Comparison of ENCODE assay signal across 19 cellular contexts in the genomic region with DNA sequence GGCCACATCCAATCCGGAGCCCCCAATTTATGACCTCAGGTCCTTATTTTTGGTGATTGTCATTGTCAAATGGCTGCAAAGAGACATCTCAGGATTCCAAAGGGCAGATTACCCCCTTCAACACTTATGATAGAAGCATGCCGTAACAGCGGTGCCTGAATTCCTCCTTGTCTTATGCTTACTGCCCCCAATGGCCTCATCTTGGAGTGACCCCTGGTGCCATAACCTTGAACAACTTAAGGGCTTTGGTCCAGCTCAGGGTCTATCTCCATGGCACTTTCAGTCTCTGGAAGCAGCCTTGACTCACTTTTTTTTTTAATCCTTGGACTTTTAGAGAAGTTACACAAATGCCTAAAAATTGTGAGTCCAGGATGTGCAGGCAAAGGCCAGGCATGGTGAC.
DNase-seq lines count a peak whose midpoint lies in the region; ATAC-seq, FAIRE-seq and TF ChIP-seq lines count a peak whose summit lies in the region.
"Had no signal": no experiment of that assay in that cellular context is flagged by ENCODE, and none has a peak within 500 bp of the region (broad histone marks: within the 10 kb centered on the region; RNA-seq: fewer than 3 reads in every experiment).

No MANE protein-coding gene starts in this region.

- H3K27me3 Mint-ChIP-seq in GM23338 (ENCODE audit: insufficient read depth, low read depth, poor library complexity) = no peaks in the 10 kb centered on the region
- peaks cover 2% of the 10 kb centered on the region for H3K27me3 Mint-ChIP-seq in neural progenitor cell (ENCODE audit: insufficient read depth, low read depth)

- no peak overlapping the region for H3K23ac ChIP-seq in H1 (ENCODE audit: insufficient read length)
- no peak overlapping the region for H3K23ac ChIP-seq in mesendoderm (ENCODE audit: low read length)

- no peak overlapping the region for H3K56ac ChIP-seq in H1 (replicated peaks; ENCODE audit: insufficient read length, low read depth, low read length)
- H3K56ac ChIP-seq in mesendoderm (ENCODE audit: low read length) = no peak overlapping the region

- POLR2A ChIA-PET in K562 (lab: Yijun Ruan, JAX) = interaction anchor here (0.6 kb wide), 1 partner anchor 1517 kb away, joined by 4 read pairs; no protein-coding TSS in a partner anchor
- POLR2A ChIA-PET in H1 (lab: Charles Lee; ENCODE audit: partially characterized antibody) = no interaction called here

- H3K27ac Mint-ChIP-seq in GM23338 (no peak overlapping the region), neural progenitor cell (no peak overlapping the region)
- H3K27ac Mint-ChIP-seq: CD4-positive, alpha-beta T cell had no signal

- no peaks in the 10 kb centered on the region; the same call in 1 of the 2 replicates for H3K23me2 ChIP-seq in H1 (ENCODE audit: low read depth, low read length)

- H4K5ac ChIP-seq in H1 (ENCODE audit: insufficient read length, low read depth, low read length) = no peak overlapping the region
- no peak overlapping the region for H4K5ac ChIP-seq in mesendoderm (ENCODE audit: low read length)

- no peak overlapping the region for H3K4me2 ChIP-seq in GM23338
- no peak overlapping the region for H3K4me2 ChIP-seq in K562 (ENCODE audit: insufficient read depth, low read length)
- no peak overlapping the region for H3K4me2 ChIP-seq in H1 (ENCODE audit: insufficient read depth in 1 of 2, low read depth in 2 of 2, low read length in 2 of 2)
- no peak overlapping the region for H3K4me2 ChIP-seq in mesendoderm (ENCODE audit: low read length)
- H3K4me2 ChIP-seq in neural progenitor cell = no peak overlapping the region

- no peaks in the 10 kb centered on the region for H3K9me1 ChIP-seq in K562 (ENCODE audit: control insufficient read depth, insufficient read depth, low read length)

- no peaks in the 10 kb centered on the region for H3K36me3 ChIP-seq in GM23338 (ENCODE audit: insufficient read depth)
- H3K36me3 ChIP-seq in K562 (ENCODE audit: control insufficient read depth, insufficient read depth, low read length) = no peaks in the 10 kb centered on the region
- H3K36me3 ChIP-seq in H1 (ENCODE audit: control insufficient read depth in 2 of 4, insufficient read depth in 4 of 4, low read length in 3 of 4) = no peaks in the 10 kb centered on the region
- no peaks in the 10 kb centered on the region for H3K36me3 ChIP-seq in mesendoderm (ENCODE audit: control insufficient read depth, insufficient read depth, low read length)
- H3K36me3 ChIP-seq in neural progenitor cell = no peaks in the 10 kb centered on the region
- H3K36me3 ChIP-seq: BE2C, HAP-1 had no signal

- 0% methylated on average over 3 of the region's 3 CpGs for WGBS in K562 (ENCODE audit: insufficient coverage, low coverage, missing lambda C conversion rate)
- 90% methylated on average over 3 of the region's 3 CpGs; no CpG with 5 or more reads in 1 of the 2 experiments for WGBS in H1 (ENCODE audit: extremely low coverage in 1 of 2, insufficient coverage in 1 of 2, insufficient read length in 1 of 2, insufficient replicate concordance in 2 of 2, low coverage in 1 of 2, low lambda C conversion rate in 2 of 2, missing lambda C conversion rate in 1 of 2), 2 experiments
- WGBS in mesendoderm (ENCODE audit: extremely low coverage, insufficient coverage, low lambda C conversion rate) = no CpG with 5 or more reads among the region's 3 CpGs

- no peak overlapping the region for H2AK5ac ChIP-seq in H1 (ENCODE audit: low read depth, low read length)
- no peak overlapping the region for H2AK5ac ChIP-seq in mesendoderm (ENCODE audit: low read length)

- BruUV-seq in K562 (replicated peaks; lab: Mats Ljungman, UMichigan) = no TSS peak

- H4K91ac ChIP-seq in H1 (replicated peaks; ENCODE audit: insufficient read length, low read length) = no peak overlapping the region

- no peak overlapping the region for H3K27ac ChIP-seq in GM23338 (ENCODE audit: low read depth)
- no peak overlapping the region for H3K27ac ChIP-seq in K562 (ENCODE audit: extremely low read depth, low read depth, low read length)
- no peak overlapping the region for H3K27ac ChIP-seq in H1 (ENCODE audit: low read depth, low read length)
- H3K27ac ChIP-seq in mesendoderm (ENCODE audit: low read depth, low read length) = no peak overlapping the region
- no peak overlapping the region for H3K27ac ChIP-seq in neural progenitor cell
- H3K27ac ChIP-seq: C4-2B had no signal

- H3K27me3 ChIP-seq in GM23338 (ENCODE audit: insufficient read depth) (no peaks in the 10 kb centered on the region), K562 (ENCODE audit: control insufficient read depth in 2 of 2, insufficient read depth in 2 of 2, low read length in 2 of 2) (no peaks in the 10 kb centered on the region; a peak in 1 of 5 replicates), H1 (replicated peaks in 1 of 4; ENCODE audit: control insufficient read depth in 3 of 4, extremely low read depth in 1 of 4, insufficient read depth in 3 of 4, low read length in 3 of 4) (no peaks in the 10 kb centered on the region), mesendoderm (ENCODE audit: insufficient read depth, low read length, poor library complexity) (no peaks in the 10 kb centered on the region), neural progenitor cell (no peaks in the 10 kb centered on the region)
- H3K27me3 ChIP-seq: BE2C had no signal

- CTCF ChIA-PET in K562 (lab: Yijun Ruan, JAX; ENCODE audit: low intra/inter-chr PET ratio) (interaction anchor here (0.6 kb wide), 1 partner anchor 1509 kb away, joined by 3 read pairs; no protein-coding TSS in a partner anchor), H1 (lab: Charles Lee; ENCODE audit: partially characterized antibody) (interaction anchor here (0.6 to 2.4 kb wide), 9 partner anchors 50 to 1264 kb away, joined by 3 to 8 read pairs (median 3); no protein-coding TSS in a partner anchor)

- H3K36me3 Mint-ChIP-seq in GM23338 (ENCODE audit: low read depth) (no peaks in the 10 kb centered on the region), neural progenitor cell (no peaks in the 10 kb centered on the region)

- no peak overlapping the region for H3K4me3 ChIP-seq in GM23338
- H3K4me3 ChIP-seq in K562 = no peak overlapping the region
- H3K4me3 ChIP-seq in H1 (ENCODE audit: extremely low read depth in 1 of 4, insufficient read depth in 2 of 4, low read depth in 3 of 4, low read length in 4 of 4) = no peak overlapping the region
- no peak overlapping the region for H3K4me3 ChIP-seq in mesendoderm (ENCODE audit: low read length)
- H3K4me3 ChIP-seq in neural progenitor cell = no peak overlapping the region
- H3K4me3 ChIP-seq: HAP-1 had no signal

- H3K9me2 ChIP-seq in GM23338 (ENCODE audit: insufficient read depth) = no peaks in the 10 kb centered on the region

- H2BK12ac ChIP-seq in H1 (ENCODE audit: low read depth, low read length) = no peak overlapping the region

- H3K79me2 ChIP-seq in GM23338 (replicated peaks; ENCODE audit: insufficient read depth) = no peaks in the 10 kb centered on the region
- no peaks in the 10 kb centered on the region for H3K79me2 ChIP-seq in K562 (ENCODE audit: control insufficient read depth, insufficient read depth, low read length)
- H3K79me2 ChIP-seq in H1 (ENCODE audit: control insufficient read depth in 1 of 2, insufficient read depth in 2 of 2, low read length in 2 of 2) = no peaks in the 10 kb centered on the region
- no peaks in the 10 kb centered on the region for H3K79me2 ChIP-seq in mesendoderm (ENCODE audit: control insufficient read depth, insufficient read depth, low read length)
- H3K79me2 ChIP-seq in neural progenitor cell (ENCODE audit: low read depth) = no peaks in the 10 kb centered on the region

- no peak for ATAC-seq in GM23338
- peak; percentile 65 for ATAC-seq in K562

- H2BK15ac ChIP-seq in H1 (ENCODE audit: low read length) = no peak overlapping the region
- no peak overlapping the region for H2BK15ac ChIP-seq in mesendoderm (replicated peaks; ENCODE audit: low read depth)

- no peaks in the 10 kb centered on the region for H3F3A ChIP-seq in GM23338 (replicated peaks; ENCODE audit: low read depth)
- no peaks in the 10 kb centered on the region for H3F3A ChIP-seq in neural progenitor cell (ENCODE audit: low read depth)

- DNase-seq in GM23338 (ENCODE audit: low spot score) = peak; percentile 24
- DNase-seq in K562 (ENCODE audit: extremely low read depth in 1 of 4, low spot score in 3 of 4) = peak in 1 of 4 experiments; percentile 5
- peak in 1 of 2 experiments; percentile 27 for DNase-seq in H1 (ENCODE audit: low read depth in 1 of 2, low spot score in 2 of 2)
- peak; percentile 8 for DNase-seq in mesendoderm
- DNase-seq in activated CD8-positive, alpha-beta memory T cell treated with anti-CD3 and anti-CD28 coated beads, Interleukin-2, amount 50 U/mL, for 48 hours = no peak
- DNase-seq in ureter (ENCODE audit: low spot score) = no peak
- DNase-seq in neural progenitor cell (ENCODE audit: low spot score) = no peak
- DNase-seq in activated T-cell treated with anti-CD3 and anti-CD28 coated beads, Interleukin-2, amount 50 U/mL, for 48 hours = no peak
- DNase-seq: BE2C; Caco-2; CD4-positive, alpha-beta T cell; DMS153; DMS79; GDM1; GOT3 had no signal

- H3K9me3 Mint-ChIP-seq in GM23338 = no peaks in the 10 kb centered on the region
- no peaks in the 10 kb centered on the region for H3K9me3 Mint-ChIP-seq in neural progenitor cell
- H3K9me3 Mint-ChIP-seq: CD4-positive, alpha-beta T cell had no signal

- TF ChIP-seq RAD21 in K562 (CRISPR knock-in tag; conservative IDR thresholded peaks at IDR 0.05 in 1 of 2, IDR thresholded peaks at IDR 0.05 in 1 of 2) (no peak), H1 (IDR thresholded peaks at IDR 0.05 in 1 of 2, conservative IDR thresholded peaks at IDR 0.05 in 1 of 2; ENCODE audit: low read depth in 2 of 2, low read length in 2 of 2) (peak; percentile 38 to 50)

- no peak overlapping the region for H2AFZ ChIP-seq in GM23338
- H2AFZ ChIP-seq in K562 (ENCODE audit: low read depth, low read length) = no peak overlapping the region
- no peak overlapping the region for H2AFZ ChIP-seq in H1 (ENCODE audit: low read length)
- H2AFZ ChIP-seq in neural progenitor cell (replicated peaks) = no peak overlapping the region

- H4K8ac ChIP-seq in H1 (ENCODE audit: extremely low read depth, insufficient read depth, low read length) (no peak overlapping the region), mesendoderm (ENCODE audit: low read depth, low read length) (no peak overlapping the region)

- H3K9me3 ChIP-seq in K562 (replicated peaks; ENCODE audit: control insufficient read depth, insufficient read depth, low read depth, low read length) (no peaks in the 10 kb centered on the region), H1 (ENCODE audit: insufficient read depth in 2 of 2, low read depth in 1 of 2, low read length in 1 of 2) (no peaks in the 10 kb centered on the region), neural progenitor cell (ENCODE audit: low read depth) (no peaks in the 10 kb centered on the region)
- H3K9me3 ChIP-seq: BE2C, Caco-2, HAP-1 had no signal

- no peaks in the 10 kb centered on the region for H4K20me1 ChIP-seq in GM23338 (replicated peaks; ENCODE audit: insufficient read depth)
- H4K20me1 ChIP-seq in K562 (replicated peaks; ENCODE audit: control insufficient read depth, insufficient read depth, low read length) = no peaks in the 10 kb centered on the region
- no peaks in the 10 kb centered on the region for H4K20me1 ChIP-seq in H1 (replicated peaks in 1 of 2; ENCODE audit: control insufficient read depth in 1 of 2, insufficient read depth in 2 of 2, low read length in 2 of 2)
- no peaks in the 10 kb centered on the region for H4K20me1 ChIP-seq in neural progenitor cell (ENCODE audit: low read depth)

- no peak for FAIRE-seq in K562 (lab: Jason Lieb, UNC)
- FAIRE-seq in H1 (lab: Jason Lieb, UNC) = no peak
- FAIRE-seq: GM12892, GM18507 had no signal

- H3K4ac ChIP-seq in H1 (replicated peaks; ENCODE audit: insufficient read length, low read depth, low read length) (no peak overlapping the region), mesendoderm (ENCODE audit: low read depth, low read length) (no peak overlapping the region)

- H2BK5ac ChIP-seq in H1 (ENCODE audit: low read depth, low read length) = no peak overlapping the region
- no peak overlapping the region for H2BK5ac ChIP-seq in mesendoderm (ENCODE audit: low read length)

- in situ Hi-C loops in K562 (cut with MboI) = no loop called here

- H3K18ac ChIP-seq in H1 (ENCODE audit: extremely low read depth, low read length) (no peak overlapping the region), mesendoderm (ENCODE audit: low read length) (no peak overlapping the region)

- H3K4me1 Mint-ChIP-seq in GM23338 (peaks cover 15% of the 10 kb centered on the region; the same call in 2 of the 3 replicates), neural progenitor cell (peaks cover 22% of the 10 kb centered on the region)

- H3K79me1 ChIP-seq in H1 (ENCODE audit: low read depth, low read length) = no peaks in the 10 kb centered on the region
- H3K79me1 ChIP-seq in mesendoderm (ENCODE audit: low read length) = no peaks in the 10 kb centered on the region

- H3K4me3 Mint-ChIP-seq in GM23338 (no peak overlapping the region), neural progenitor cell (no peak overlapping the region)
- H3K4me3 Mint-ChIP-seq: CD4-positive, alpha-beta T cell had no signal

- H2BK20ac ChIP-seq in H1 (ENCODE audit: low read length) = no peak overlapping the region

- H3K4me1 ChIP-seq in GM23338 (ENCODE audit: insufficient read depth) (no peaks in the 10 kb centered on the region; the same call in 1 of the 2 replicates), K562 (replicated peaks in 1 of 2; ENCODE audit: control insufficient read depth in 2 of 2, insufficient read depth in 2 of 2, low read length in 2 of 2) (no peaks in the 10 kb centered on the region), H1 (replicated peaks in 1 of 4; ENCODE audit: control insufficient read depth in 3 of 4, insufficient read depth in 4 of 4, low read length in 3 of 4) (peaks cover 0 to 7% (median 0%) of the 10 kb centered on the region in 4 experiments; a peak in 2 of 7 replicates), mesendoderm (ENCODE audit: control insufficient read depth, low read depth, low read length) (no peaks in the 10 kb centered on the region), neural progenitor cell (peaks cover 11% of the 10 kb centered on the region)
- H3K4me1 ChIP-seq: BE2C, Caco-2, HAP-1 had no signal

- H3K9ac ChIP-seq in K562 (ENCODE audit: insufficient read depth in 1 of 2, low read depth in 2 of 2, low read length in 2 of 2) (no peak overlapping the region), H1 (replicated peaks in 1 of 4; ENCODE audit: extremely low read depth in 1 of 4, low read depth in 3 of 4, low read length in 3 of 4) (no peak overlapping the region), mesendoderm (ENCODE audit: low read length) (no peak overlapping the region), neural progenitor cell (no peak overlapping the region)

- H3K14ac ChIP-seq in H1 (ENCODE audit: insufficient read length) = no peak overlapping the region

- TF ChIP-seq EP300 in K562 (IDR thresholded peaks at IDR 0.05; ENCODE audit: low read length) = no peak
- TF ChIP-seq EP300 in H1 (IDR thresholded peaks at IDR 0.05; ENCODE audit: borderline replicate concordance in 1 of 2, low read depth in 2 of 2, low read length in 2 of 2) = no peak

- no peak for TF ChIP-seq POLR2A in K562 (conservative IDR thresholded peaks at IDR 0.05)
- no peak for TF ChIP-seq POLR2A in H1 (IDR thresholded peaks at IDR 0.05; ENCODE audit: control extremely low read depth in 1 of 2, low read depth in 2 of 2, low read length in 2 of 2)

- intact Hi-C loops in K562 (cut with micrococcal nuclease) = no loop called here

- H2BK120ac ChIP-seq in H1 (replicated peaks; ENCODE audit: low read depth, low read length) = no peak overlapping the region
- H2BK120ac ChIP-seq in mesendoderm (ENCODE audit: low read depth, low read length) = no peak overlapping the region

- peak in 1 of 2 experiments; percentile 35; a peak in 2 of 4 replicates for TF ChIP-seq CTCF in GM23338 (conservative IDR thresholded peaks at IDR 0.05; ENCODE audit: low read depth in 2 of 2)
- peak in 1 of 3 experiments; percentile 24; a peak in 1 of 6 replicates for TF ChIP-seq CTCF in K562 (IDR thresholded peaks at IDR 0.05 in 2 of 3, conservative IDR thresholded peaks at IDR 0.05 in 1 of 3; ENCODE audit: insufficient read depth in 2 of 3, low read depth in 1 of 3, low read length in 3 of 3)
- TF ChIP-seq CTCF in H1 (IDR thresholded peaks at IDR 0.05; ENCODE audit: control extremely low read depth in 1 of 3, insufficient read depth in 1 of 3, low read depth in 1 of 3, low read length in 3 of 3) = peak in 1 of 3 experiments; percentile 26; a peak in 2 of 4 replicates
- TF ChIP-seq CTCF in neural progenitor cell (IDR thresholded peaks at IDR 0.05) = no peak

Comparison
In these comparisons a context has a peak if more than half of its experiments do, and no peak if none do; other contexts are left out.
1. DNase-seq: peak in GM23338 (single experiment) and mesendoderm (single experiment); none in activated CD8-positive, alpha-beta memory T cell treated with anti-CD3 and anti-CD28 coated beads, Interleukin-2, amount 50 U/mL, for 48 hours (single experiment), ureter (single experiment), neural progenitor cell (single experiment) and activated T-cell treated with anti-CD3 and anti-CD28 coated beads, Interleukin-2, amount 50 U/mL, for 48 hours (0 of 2).